In the genomic region with DNA sequence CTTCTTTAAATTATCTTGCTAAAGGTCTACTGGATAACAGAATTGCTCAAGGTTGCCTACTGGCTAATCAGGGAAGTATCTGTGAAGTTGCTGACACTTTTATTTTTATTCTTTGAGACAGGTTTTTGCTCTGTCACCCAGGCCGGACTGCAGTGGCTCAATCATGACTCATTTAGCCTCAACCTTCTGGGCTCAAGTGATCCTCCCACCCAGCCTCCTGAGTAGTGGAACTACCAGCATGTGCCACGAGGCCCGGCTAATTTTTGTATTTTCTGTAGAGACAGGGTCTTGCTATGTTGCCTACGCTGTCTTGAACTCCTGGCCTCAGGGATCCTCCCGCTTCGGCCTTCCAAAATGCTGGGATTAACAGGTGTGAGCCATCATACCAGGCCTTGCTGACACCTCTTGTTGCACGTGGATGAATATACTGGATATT, we compare ENCODE assay signal across 11 cellular contexts. TPM values are rescaled to one million over a fixed set of nuclear protein-coding genes. Genes with fewer than 3 reads are reported as not detected.
DNase-seq lines count a peak whose midpoint lies in the region; ATAC-seq and TF ChIP-seq lines count a peak whose summit lies in the region.
"Had no signal": no experiment of that assay in that cellular context is flagged by ENCODE, and none has a peak within 500 bp of the region (broad histone marks: within the 10 kb centered on the region; RNA-seq: fewer than 3 reads in every experiment).

No MANE protein-coding gene starts in this region.

- H3K36me3 ChIP-seq in right atrium auricular region = no peaks in the 10 kb centered on the region

- TF ChIP-seq CTCF in right atrium auricular region (IDR thresholded peaks at IDR 0.05) = no peak

- no peaks in the 10 kb centered on the region for H3K9me3 ChIP-seq in right atrium auricular region

- H3K4me1 ChIP-seq in right atrium auricular region = peaks cover 0 to 33% of the 10 kb centered on the region in 2 donors

- no peak overlapping the region for H3K27ac ChIP-seq in right atrium auricular region

- no peaks in the 10 kb centered on the region for H3K27me3 ChIP-seq in right atrium auricular region

- intact Hi-C loops in Right ventricle myocardium inferior (cut with DNase I) = no loop called here

- no peak for ATAC-seq in Right ventricle myocardium inferior
- no peak for ATAC-seq in GM18868 (IDR thresholded peaks at IDR 0.05; ENCODE audit: unreplicated experiment)
- ATAC-seq in HG03520 (IDR thresholded peaks at IDR 0.05; ENCODE audit: unreplicated experiment) = no peak
- no peak for ATAC-seq in HG02840 (IDR thresholded peaks at IDR 0.05; ENCODE audit: low FRiP score, unreplicated experiment)
- ATAC-seq: WTC11 had no signal

- peak; percentile 63 for DNase-seq in right atrium auricular region (ENCODE audit: low spot score)
- no peak for DNase-seq in Right ventricle myocardium inferior (ENCODE audit: missing footprints)
- peak; percentile 6 for DNase-seq in activated T-cell treated with anti-CD3 and anti-CD28 coated beads for 48 hours (ENCODE audit: low read depth)
- peak; percentile 74 for DNase-seq in kidney tubule cell (ENCODE audit: low spot score)
- no peak for DNase-seq in NCI-H128 (lab: John Stamatoyannopoulos, UW; ENCODE audit: unreplicated experiment)
- DNase-seq: DMS53, NCI-H1048 had no signal

- no peak overlapping the region for H3K4me3 ChIP-seq in right atrium auricular region

RNA-seq across cellular contexts. Expression of a gene that starts 43.1 kb away (rescaled TPM):
- total RNA-seq in right atrium auricular region (100 to 1,000 TPM; 102 to 123 TPM), Right ventricle myocardium inferior (69.3 TPM)

Comparison
In these comparisons a context has a peak if more than half of its experiments do, and no peak if none do; other contexts are left out.
1. DNase-seq: peak in right atrium auricular region (single experiment), activated T-cell treated with anti-CD3 and anti-CD28 coated beads for 48 hours (single experiment) and kidney tubule cell (single experiment); none in Right ventricle myocardium inferior (single experiment) and NCI-H128 (single experiment).